In genomic region chr2:86525421-86526340, GRCh38 we compare ENCODE assay signal across 31 cellular contexts.
"Had no signal": no experiment of that assay in that cellular context is flagged by ENCODE, and none has a peak within 500 bp of the region (broad histone marks: within the 10 kb centered on the region; RNA-seq: fewer than 3 reads in every experiment).

No MANE protein-coding gene starts in this region.

- H3K4me2 ChIP-seq: hepatocyte, smooth muscle cell had no signal

- H3K9me3 ChIP-seq: gastroesophageal sphincter, prostate gland, suprapubic skin, transverse colon, upper lobe of right lung, uterus had no signal

- H3K27ac ChIP-seq: dorsolateral prefrontal cortex, epithelial cell of prostate, foreskin keratinocyte, gastroesophageal sphincter, heart left ventricle, hepatocyte, prostate gland, right atrium auricular region, suprapubic skin, transverse colon, upper lobe of right lung, uterus had no signal

- ATAC-seq: esophagus mucosa; foreskin keratinocyte; gastroesophageal sphincter; heart left ventricle; left lobe of liver; mucosa of descending colon; sciatic nerve; stimulated activated naive CD8-positive, alpha-beta T cell treated with anti-CD3 and anti-CD28 coated beads, Interleukin-15, amount 100 ng/mL, for 72 hours; upper lobe of right lung had no signal

- H3K27me3 Mint-ChIP-seq: memory B cell; naive B cell; stimulated activated naive CD8-positive, alpha-beta T cell treated with anti-CD3 and anti-CD28 coated beads, Interleukin-15, amount 100 ng/mL, for 72 hours had no signal

- H3K36me3 ChIP-seq: prostate gland, uterus had no signal

- H3K4me1 Mint-ChIP-seq: memory B cell; mesothelial cell of epicardium; stimulated activated naive CD8-positive, alpha-beta T cell treated with anti-CD3 and anti-CD28 coated beads, Interleukin-15, amount 100 ng/mL, for 72 hours had no signal

- H3K9me3 Mint-ChIP-seq: mesothelial cell of epicardium; naive B cell; stimulated activated naive CD8-positive, alpha-beta T cell treated with anti-CD3 and anti-CD28 coated beads, Interleukin-15, amount 100 ng/mL, for 72 hours had no signal

- H3K4me3 ChIP-seq: dorsolateral prefrontal cortex, gastroesophageal sphincter, heart left ventricle, hepatocyte, lung, mucosa of descending colon, prostate gland, right atrium auricular region, smooth muscle cell, suprapubic skin, transverse colon, upper lobe of right lung, uterus had no signal

- H3K4me3 Mint-ChIP-seq: memory B cell; mesothelial cell of epicardium; nephron; stimulated activated naive CD8-positive, alpha-beta T cell treated with anti-CD3 and anti-CD28 coated beads, Interleukin-15, amount 100 ng/mL, for 72 hours had no signal

- H2AFZ ChIP-seq: hepatocyte had no signal

- H3K4me1 ChIP-seq: foreskin keratinocyte, gastroesophageal sphincter, heart left ventricle, prostate gland, right atrium auricular region, suprapubic skin, transverse colon, upper lobe of right lung, uterus had no signal

- H3K79me2 ChIP-seq: hepatocyte had no signal

- H3K27me3 ChIP-seq: dorsolateral prefrontal cortex, foreskin keratinocyte, gastroesophageal sphincter, heart left ventricle, hepatocyte, right atrium auricular region, suprapubic skin, transverse colon, upper lobe of right lung, uterus had no signal

- DNase-seq: dorsolateral prefrontal cortex; effector CD4-positive, alpha-beta T cell; foreskin keratinocyte; heart left ventricle; kidney; mucosa of descending colon; naive B cell; nucleus accumbens; stimulated activated CD4-positive, alpha-beta T cell treated with anti-CD3 and anti-CD28 coated beads, Interleukin-12 subunit alpha, Interleukin-12 subunit beta, amount 100 ng/mL, for 4 hours; stimulated activated CD4-positive, alpha-beta T cell treated with anti-CD3 and anti-CD28 coated beads, Interleukin-1b, Interleukin-23, amount 100 ng/mL, for 48 hours; stimulated activated CD4-positive, alpha-beta T cell treated with anti-CD3 and anti-CD28 coated beads, Interleukin-4, amount 100 ng/mL, for 1 hour; stimulated activated CD8-positive, alpha-beta memory T cell treated with anti-CD3 and anti-CD28 coated beads, Interleukin-4, amount 100 ng/mL, for 48 hours; stimulated activated naive CD4-positive, alpha-beta T cell; stimulated activated naive CD8-positive, alpha-beta T cell treated with anti-CD3 and anti-CD28 coated beads, Interleukin-15, amount 100 ng/mL, for 72 hours; transverse colon; upper lobe of right lung; uterus had no signal

- H3K27ac Mint-ChIP-seq: memory B cell; mesothelial cell of epicardium; nephron; stimulated activated naive CD8-positive, alpha-beta T cell treated with anti-CD3 and anti-CD28 coated beads, Interleukin-15, amount 100 ng/mL, for 72 hours had no signal
